In the genomic region with DNA sequence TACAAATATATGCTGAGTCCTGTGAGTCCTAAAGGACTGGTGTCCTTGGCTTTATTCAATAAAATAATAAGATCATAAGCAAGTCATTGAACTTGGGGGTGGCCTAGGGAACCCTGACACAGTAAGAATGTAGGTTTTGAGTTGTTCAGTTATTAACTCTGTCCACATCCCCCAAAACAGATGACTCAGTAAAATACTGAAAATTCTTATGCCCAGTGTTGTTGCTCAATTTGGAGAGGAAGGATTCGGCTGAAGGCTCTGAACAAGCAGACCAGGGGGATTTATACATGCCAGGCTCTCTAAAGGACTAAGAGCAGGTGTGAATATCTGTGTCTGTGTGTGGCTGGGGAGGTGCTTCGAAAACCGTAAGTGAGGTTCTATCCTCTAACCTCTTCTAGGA, we compare ENCODE assay signal across 24 cellular contexts.
DNase-seq lines count a peak whose midpoint lies in the region; ATAC-seq and TF ChIP-seq lines count a peak whose summit lies in the region.
"Had no signal": no experiment of that assay in that cellular context is flagged by ENCODE, and none has a peak within 500 bp of the region (broad histone marks: within the 10 kb centered on the region; RNA-seq: fewer than 3 reads in every experiment).

No MANE protein-coding gene starts in this region.

- no peak overlapping the region for H3K27ac Mint-ChIP-seq in endothelial cell (ENCODE audit: unreplicated experiment)
- H3K27ac Mint-ChIP-seq in CD8-positive, alpha-beta T cell = no peak overlapping the region
- H3K27ac Mint-ChIP-seq: activated T-helper 1 cell treated with anti-CD3 and anti-CD28 coated beads, Interleukin-12 subunit alpha, Interleukin-12 subunit beta, Interleukin-2, Interleukin-4 antibody, amounts not matched to agents 30 ng/mL and 10 ng/mL and 1 ng/mL, durations not matched to agents 14 hours and 24 hours and 36 hours; B cell; T-helper 2 cell treated with Interferon-gamma antibody and Interleukin-4, amounts not matched to agents 5 μg/mL and 100 μg/mL, for 36 hours had no signal

- intact Hi-C loops in CD8-positive, alpha-beta T cell (cut with DNase I, micrococcal nuclease) = no loop called here

- H3K27ac ChIP-seq in CD8-positive, alpha-beta T cell (ENCODE audit: low read depth, low read length) = no peak overlapping the region
- H3K27ac ChIP-seq: dorsolateral prefrontal cortex, prostate gland, skin epidermis, upper lobe of left lung had no signal

- TF ChIP-seq CTCF in fibroblast of mammary gland (conservative IDR thresholded peaks at IDR 0.05; ENCODE audit: control insufficient read depth, insufficient read depth, low read depth, low read length) (no peak), endothelial cell (IDR thresholded peaks at IDR 0.05; ENCODE audit: unreplicated experiment) (no peak)
- TF ChIP-seq CTCF in CD8-positive, alpha-beta T cell (IDR thresholded peaks at IDR 0.05) = no peak

- no peaks in the 10 kb centered on the region for H3K9me3 Mint-ChIP-seq in endothelial cell (ENCODE audit: unreplicated experiment)
- no peaks in the 10 kb centered on the region for H3K9me3 Mint-ChIP-seq in CD8-positive, alpha-beta T cell
- H3K9me3 Mint-ChIP-seq: activated T-helper 1 cell treated with anti-CD3 and anti-CD28 coated beads, Interleukin-12 subunit alpha, Interleukin-12 subunit beta, Interleukin-2, Interleukin-4 antibody, amounts not matched to agents 30 ng/mL and 10 ng/mL and 1 ng/mL, durations not matched to agents 14 hours and 24 hours and 36 hours; T-helper 2 cell treated with Interferon-gamma antibody and Interleukin-4, amounts not matched to agents 5 μg/mL and 100 μg/mL, for 36 hours had no signal

- H3K36me3 ChIP-seq in adipocyte (ENCODE audit: control insufficient read depth, insufficient read depth, low read length, severe bottlenecking) = no peaks in the 10 kb centered on the region
- H3K36me3 ChIP-seq in CD8-positive, alpha-beta T cell (ENCODE audit: insufficient read depth, low read length) = no peaks in the 10 kb centered on the region
- H3K36me3 ChIP-seq: prostate gland, upper lobe of left lung had no signal

- H3K4me3 ChIP-seq in adipocyte (ENCODE audit: low read length) (peak overlapping the region; percentile 30), fibroblast of mammary gland (ENCODE audit: control insufficient read depth, low read depth, low read length) (no peak overlapping the region)
- no peak overlapping the region for H3K4me3 ChIP-seq in CD8-positive, alpha-beta T cell (ENCODE audit: low read depth, low read length)
- H3K4me3 ChIP-seq: dorsolateral prefrontal cortex, prostate gland, skin epidermis, upper lobe of left lung had no signal

- H3K9me3 ChIP-seq in adipocyte (ENCODE audit: control insufficient read depth, low read length) = no peaks in the 10 kb centered on the region
- H3K9me3 ChIP-seq in CD8-positive, alpha-beta T cell (ENCODE audit: low read length) = no peaks in the 10 kb centered on the region
- H3K9me3 ChIP-seq: prostate gland, upper lobe of left lung had no signal

- POLR2A ChIA-PET in CD8-positive, alpha-beta T cell (lab: Charles Lee) = no interaction called here

- H3K27me3 ChIP-seq in adipocyte (replicated peaks; ENCODE audit: control insufficient read depth, insufficient read depth, low read length) = no peaks in the 10 kb centered on the region
- no peaks in the 10 kb centered on the region for H3K27me3 ChIP-seq in CD8-positive, alpha-beta T cell (ENCODE audit: insufficient read depth, low read length)
- H3K27me3 ChIP-seq: upper lobe of left lung had no signal

- H3K27me3 Mint-ChIP-seq in endothelial cell (ENCODE audit: unreplicated experiment) = no peaks in the 10 kb centered on the region
- H3K27me3 Mint-ChIP-seq in CD8-positive, alpha-beta T cell (ENCODE audit: low read depth) = peaks cover 10% of the 10 kb centered on the region

- H3K4me1 ChIP-seq in adipocyte (ENCODE audit: control insufficient read depth, insufficient read depth, low read length) = peaks cover 18% of the 10 kb centered on the region
- no peaks in the 10 kb centered on the region for H3K4me1 ChIP-seq in CD8-positive, alpha-beta T cell (ENCODE audit: insufficient read depth, low read length)
- H3K4me1 ChIP-seq: prostate gland, upper lobe of left lung had no signal

- DNase-seq in GM03348 (ENCODE audit: low spot score) (peak; percentile 53), adipocyte (ENCODE audit: low read depth) (peak; percentile 78), fibroblast of mammary gland (ENCODE audit: low read depth) (peak; percentile 68), renal cortical epithelial cell (ENCODE audit: low read depth) (peak; percentile 93), endothelial cell (ENCODE audit: low spot score) (no peak), putamen (ENCODE audit: low spot score) (no peak), NCI-H2227 treated with DMSO at 0.1 percent for 48 hours (lab: John Stamatoyannopoulos, UW) (no peak)
- DNase-seq in CD8-positive, alpha-beta T cell = no peak
- DNase-seq: activated CD4-positive, alpha-beta T cell treated with anti-CD3 and anti-CD28 coated beads, Interleukin-2, amount 50 U/mL, for 1 hour; activated naive CD4-positive, alpha-beta T cell treated with anti-CD3 and anti-CD28 coated beads, Interleukin-2, amount 50 U/mL, for 16 hours; anterior cingulate cortex; COR-L47; DND-41; dorsolateral prefrontal cortex; NCI-H1417; NCI-H2081 treated with DMSO at 0.1 percent for 48 hours; Right ventricle myocardium superior; substantia nigra; upper lobe of left lung had no signal

- CTCF ChIA-PET in CD8-positive, alpha-beta T cell (lab: Charles Lee) = no interaction called here

- peak overlapping the region; percentile 21 for H3K9ac ChIP-seq in adipocyte (ENCODE audit: low read length)

- no peak for ATAC-seq in CD8-positive, alpha-beta T cell

- no peak overlapping the region for H3K4me3 Mint-ChIP-seq in endothelial cell (ENCODE audit: unreplicated experiment)
- no peak overlapping the region for H3K4me3 Mint-ChIP-seq in CD8-positive, alpha-beta T cell
- H3K4me3 Mint-ChIP-seq: activated T-helper 1 cell treated with anti-CD3 and anti-CD28 coated beads, Interleukin-12 subunit alpha, Interleukin-12 subunit beta, Interleukin-2, Interleukin-4 antibody, amounts not matched to agents 30 ng/mL and 10 ng/mL and 1 ng/mL, durations not matched to agents 14 hours and 24 hours and 36 hours; B cell; T-helper 2 cell treated with Interferon-gamma antibody and Interleukin-4, amounts not matched to agents 5 μg/mL and 100 μg/mL, for 36 hours had no signal

- H3K4me1 Mint-ChIP-seq in endothelial cell (ENCODE audit: unreplicated experiment) = peaks cover 37% of the 10 kb centered on the region
- H3K4me1 Mint-ChIP-seq in CD8-positive, alpha-beta T cell (ENCODE audit: low read depth) = no peaks in the 10 kb centered on the region
- H3K4me1 Mint-ChIP-seq: B cell had no signal

- H3K36me3 Mint-ChIP-seq in endothelial cell (ENCODE audit: low read depth, unreplicated experiment) = no peaks in the 10 kb centered on the region
- no peaks in the 10 kb centered on the region for H3K36me3 Mint-ChIP-seq in CD8-positive, alpha-beta T cell

Comparison
In these comparisons a context has a peak if more than half of its experiments do, and no peak if none do; other contexts are left out.
1. DNase-seq: peak in GM03348 (single experiment), adipocyte (single experiment), fibroblast of mammary gland (single experiment) and renal cortical epithelial cell (single experiment); none in endothelial cell (single experiment), putamen (single experiment), NCI-H2227 treated with DMSO at 0.1 percent for 48 hours (single experiment) and CD8-positive, alpha-beta T cell (0 of 7).